In genomic region chr2:3611611-3612010, GRCh38 we compare ENCODE assay signal across 20 cellular contexts. TPM values are rescaled to one million over a fixed set of nuclear protein-coding genes. Genes with fewer than 3 reads are reported as not detected.
"Had no signal": no experiment of that assay in that cellular context is flagged by ENCODE, and none has a peak within 500 bp of the region (broad histone marks: within the 10 kb centered on the region; RNA-seq: fewer than 3 reads in every experiment).

No MANE protein-coding gene starts in this region.

- H3K36me3 ChIP-seq: heart left ventricle, right atrium auricular region, suprapubic skin had no signal

- H3K4me1 ChIP-seq: heart left ventricle, right atrium auricular region, suprapubic skin had no signal

- H3K9me3 ChIP-seq: suprapubic skin had no signal

- H3K27me3 ChIP-seq: heart left ventricle, right atrium auricular region, suprapubic skin had no signal

- H3K4me1 Mint-ChIP-seq: natural killer cell had no signal

- H3K27ac Mint-ChIP-seq: activated naive CD4-positive, alpha-beta T cell treated with anti-CD3 and anti-CD28 coated beads, Interleukin-2, amount 50 U/mL, for 72 hours; effector memory CD8-positive, alpha-beta T cell; natural killer cell had no signal

- H3K4me3 ChIP-seq: heart left ventricle, right atrium auricular region, suprapubic skin had no signal

- ATAC-seq: activated naive CD4-positive, alpha-beta T cell treated with anti-CD3 and anti-CD28 coated beads, Interleukin-2, amount 50 U/mL, for 72 hours; effector memory CD8-positive, alpha-beta T cell; heart left ventricle; left lobe of liver; natural killer cell had no signal

- H3K27ac ChIP-seq: epithelial cell of prostate, heart left ventricle, right atrium auricular region, suprapubic skin had no signal

- H3K9me3 Mint-ChIP-seq: activated naive CD4-positive, alpha-beta T cell treated with anti-CD3 and anti-CD28 coated beads, Interleukin-2, amount 50 U/mL, for 72 hours; effector memory CD8-positive, alpha-beta T cell; natural killer cell had no signal

- DNase-seq: activated CD4-positive, CD25-positive, alpha-beta regulatory T cell treated with anti-CD3 and anti-CD28 coated beads, Interleukin-2, amount 50 U/mL, for 72 hours; activated effector memory CD4-positive, alpha-beta T cell treated with Interleukin-2 at 50 U/mL for 16 hours; central memory CD4-positive, alpha-beta T cell; effector memory CD8-positive, alpha-beta T cell; heart left ventricle; natural killer cell; occipital lobe; small intestine; stimulated activated CD4-positive, alpha-beta T cell treated with anti-CD3 and anti-CD28 coated beads, Interleukin-4, amount 100 ng/mL, for 4 hours; stimulated activated CD8-positive, alpha-beta memory T cell treated with anti-CD3 and anti-CD28 coated beads, Interleukin-4, amount 100 ng/mL, for 48 hours; stimulated activated naive CD4-positive, alpha-beta T cell treated with Interleukin-2 at 50 U/mL for 16 hours; T-helper 9 cell; trophoblast cell had no signal

- H3K36me3 Mint-ChIP-seq: natural killer cell had no signal

- H3K4me3 Mint-ChIP-seq: effector memory CD8-positive, alpha-beta T cell; natural killer cell had no signal

RNA-seq across cellular contexts. Expression of gene COLEC11, which starts 16.7 kb away (rescaled TPM):
- total RNA-seq: activated naive CD4-positive, alpha-beta T cell treated with anti-CD3 and anti-CD28 coated beads, Interleukin-2, amount 50 U/mL, for 72 hours; progenitor cell of endocrine pancreas had no signal

RNA-seq across cellular contexts. Expression of gene ALLC, which starts 46.4 kb away (rescaled TPM):
- total RNA-seq: activated naive CD4-positive, alpha-beta T cell treated with anti-CD3 and anti-CD28 coated beads, Interleukin-2, amount 50 U/mL, for 72 hours; fibroblast of lung; heart left ventricle; natural killer cell; occipital lobe; progenitor cell of endocrine pancreas; right atrium auricular region; suprapubic skin had no signal
- polyA plus RNA-seq: fibroblast of lung, heart left ventricle had no signal
